10 cellular contexts compared by ENCODE assay signal in the genomic region with DNA sequence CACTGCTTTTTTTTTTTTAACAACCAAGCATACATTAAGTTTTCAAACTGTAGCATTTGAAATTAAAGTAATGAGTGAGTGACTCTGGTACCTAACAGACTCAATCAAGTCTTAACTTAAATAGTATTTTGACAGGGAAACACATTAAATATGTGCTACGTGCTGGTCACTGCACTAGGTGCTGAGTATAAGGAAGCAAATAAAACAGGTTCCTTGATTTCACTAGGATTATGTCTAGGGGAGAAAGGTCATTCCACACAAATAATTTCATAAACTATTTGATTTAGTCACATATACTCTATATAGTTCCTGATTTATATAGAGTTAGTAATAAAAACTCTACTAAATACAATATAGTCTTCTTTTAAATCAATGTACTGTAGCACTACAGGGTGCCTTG.
"Had no signal": no experiment of that assay in that cellular context is flagged by ENCODE, and none has a peak within 500 bp of the region (broad histone marks: within the 10 kb centered on the region; RNA-seq: fewer than 3 reads in every experiment).

No MANE protein-coding gene starts in this region.

- ATAC-seq: HCT116 had no signal

- H3K4me3 Mint-ChIP-seq: HFFc6, IgD-negative memory B cell had no signal

- DNase-seq: GM23248, GOT3, H7, HFFc6, KBM-7 had no signal

- H3K9me3 ChIP-seq: HAP-1 had no signal

- H3K27ac Mint-ChIP-seq: HFFc6, IgD-negative memory B cell had no signal

- FAIRE-seq: HepG2 had no signal

- H3K4me3 ChIP-seq: GM23248, HAP-1 had no signal

- H3K27me3 Mint-ChIP-seq: IgD-negative memory B cell had no signal

- H3K27ac ChIP-seq: GM23248, HL-60 had no signal

- H3K9me3 Mint-ChIP-seq: HFFc6 had no signal

- H3K4me1 ChIP-seq: HAP-1 had no signal

- H3K36me3 ChIP-seq: HAP-1 had no signal
